32 cellular contexts compared by ENCODE assay signal in the genomic region with DNA sequence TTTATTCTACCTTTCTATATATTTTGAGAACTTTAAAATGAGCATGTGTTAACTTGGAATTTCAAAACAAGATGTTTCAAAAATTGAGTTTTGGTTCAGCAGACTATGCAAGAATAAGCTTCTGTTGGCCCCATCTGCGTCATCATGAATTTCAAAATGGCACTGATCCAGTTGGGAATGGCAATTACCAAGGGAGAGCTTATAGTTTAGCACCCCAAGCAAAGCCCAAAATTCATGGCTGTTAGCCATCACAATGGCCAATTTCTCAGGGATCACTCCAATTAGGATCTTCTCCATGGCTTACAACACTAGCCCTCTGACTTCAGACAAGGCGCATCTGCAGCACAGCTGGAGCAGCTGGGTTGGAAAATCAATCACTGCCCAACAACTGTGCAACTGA.
"Had no signal": no experiment of that assay in that cellular context is flagged by ENCODE, and none has a peak within 500 bp of the region (broad histone marks: within the 10 kb centered on the region; RNA-seq: fewer than 3 reads in every experiment).

No MANE protein-coding gene starts in this region.

- H3K4me2 ChIP-seq: smooth muscle cell had no signal

- H3K27ac Mint-ChIP-seq: naive thymus-derived CD8-positive, alpha-beta T cell; natural killer cell treated with Interleukin-12 subunit alpha and Interleukin-12 subunit beta and Interleukin-15 and Interleukin-18, amount 100 ng/mL, for 72 hours; nephron progenitor cell; stimulated activated memory B cell treated with anti-CD40 and anti-IgM and Interleukin-4, amounts not matched to agents 10 μg/mL and 1 μg/mL and 100 μg/mL, for 72 hours; stimulated activated naive CD8-positive, alpha-beta T cell treated with anti-CD3 and anti-CD28 coated beads, Interleukin-15, amount 100 ng/mL, for 72 hours; type B pancreatic cell had no signal

- H3K4me1 Mint-ChIP-seq: naive thymus-derived CD8-positive, alpha-beta T cell; neural crest cell; stimulated activated memory B cell treated with anti-CD40 and anti-IgM and Interleukin-4, amounts not matched to agents 10 μg/mL and 1 μg/mL and 100 μg/mL, for 72 hours; stimulated activated naive CD8-positive, alpha-beta T cell treated with anti-CD3 and anti-CD28 coated beads, Interleukin-15, amount 100 ng/mL, for 72 hours had no signal

- DNase-seq: naive thymus-derived CD8-positive, alpha-beta T cell; nephron progenitor cell; nucleus accumbens; pancreas; retina; right cardiac atrium; right lobe of liver; sigmoid colon; spleen; stimulated activated CD4-positive, alpha-beta T cell treated with anti-CD3 and anti-CD28 coated beads, Interleukin-12 subunit alpha, Interleukin-12 subunit beta, amount 100 ng/mL, for 4 hours; stimulated activated CD4-positive, alpha-beta T cell treated with anti-CD3 and anti-CD28 coated beads, Interleukin-1b, Interleukin-23, amount 100 ng/mL, for 48 hours; stimulated activated CD4-positive, alpha-beta T cell treated with anti-CD3 and anti-CD28 coated beads, Interleukin-4, amount 100 ng/mL, for 1 hour; stimulated activated CD4-positive, alpha-beta T cell treated with anti-CD3 and anti-CD28 coated beads, Interleukin-4, amount 100 ng/mL, for 4 hours; stimulated activated CD8-positive, alpha-beta memory T cell treated with anti-CD3 and anti-CD28 coated beads, Interleukin-4, amount 100 ng/mL, for 48 hours; stimulated activated naive CD4-positive, alpha-beta T cell; stimulated activated naive CD8-positive, alpha-beta T cell treated with anti-CD3 and anti-CD28 coated beads, Interleukin-15, amount 100 ng/mL, for 72 hours; stimulated activated naive CD8-positive, alpha-beta T cell treated with anti-CD3 and anti-CD28 coated beads, Interleukin-15, Interleukin-2, amounts not matched to agents 100 U/mL and 50 U/mL, for 24 hours; substantia nigra; testis; tibial artery; transverse colon; upper lobe of right lung; uterus had no signal

- H3K4me1 ChIP-seq: pancreas, prostate gland, sigmoid colon, spleen, suprapubic skin, testis, tibial artery, transverse colon, upper lobe of right lung, uterus had no signal

- H3K9me3 Mint-ChIP-seq: naive thymus-derived CD8-positive, alpha-beta T cell; natural killer cell treated with Interleukin-12 subunit alpha and Interleukin-12 subunit beta and Interleukin-15 and Interleukin-18, amount 100 ng/mL, for 72 hours; neural crest cell; stimulated activated memory B cell treated with anti-CD40 and anti-IgM and Interleukin-4, amounts not matched to agents 10 μg/mL and 1 μg/mL and 100 μg/mL, for 72 hours; stimulated activated naive CD8-positive, alpha-beta T cell treated with anti-CD3 and anti-CD28 coated beads, Interleukin-15, amount 100 ng/mL, for 72 hours; type B pancreatic cell had no signal

- H3K36me3 Mint-ChIP-seq: naive thymus-derived CD8-positive, alpha-beta T cell; natural killer cell treated with Interleukin-12 subunit alpha and Interleukin-12 subunit beta and Interleukin-15 and Interleukin-18, amount 100 ng/mL, for 72 hours; stimulated activated memory B cell treated with anti-CD40 and anti-IgM and Interleukin-4, amounts not matched to agents 10 μg/mL and 1 μg/mL and 100 μg/mL, for 72 hours; type B pancreatic cell had no signal

- H3K36me3 ChIP-seq: neutrophil, pancreas, prostate gland, right lobe of liver, sigmoid colon, spleen, suprapubic skin, tibial artery, transverse colon, upper lobe of right lung, uterus had no signal

- H3K9me3 ChIP-seq: neutrophil, pancreas, prostate gland, right lobe of liver, sigmoid colon, suprapubic skin, testis, tibial artery, transverse colon, upper lobe of right lung, uterus had no signal

- H3K4me3 Mint-ChIP-seq: naive thymus-derived CD8-positive, alpha-beta T cell; natural killer cell treated with Interleukin-12 subunit alpha and Interleukin-12 subunit beta and Interleukin-15 and Interleukin-18, amount 100 ng/mL, for 72 hours; nephron progenitor cell; neural crest cell; stimulated activated memory B cell treated with anti-CD40 and anti-IgM and Interleukin-4, amounts not matched to agents 10 μg/mL and 1 μg/mL and 100 μg/mL, for 72 hours; stimulated activated naive CD8-positive, alpha-beta T cell treated with anti-CD3 and anti-CD28 coated beads, Interleukin-15, amount 100 ng/mL, for 72 hours; type B pancreatic cell had no signal

- H3K4me3 ChIP-seq: pancreas, prostate gland, right lobe of liver, sigmoid colon, skin epidermis, smooth muscle cell, spleen, suprapubic skin, testis, tibial artery, transverse colon, upper lobe of right lung, uterus had no signal

- H3K27me3 ChIP-seq: neutrophil, pancreas, right lobe of liver, sigmoid colon, spleen, suprapubic skin, testis, tibial artery, transverse colon, upper lobe of right lung, uterus had no signal

- H3K27ac ChIP-seq: neutrophil, pancreas, prostate gland, right lobe of liver, sigmoid colon, skin epidermis, spleen, suprapubic skin, testis, tibial artery, transverse colon, upper lobe of right lung, uterus had no signal

- H3K27me3 Mint-ChIP-seq: stimulated activated naive CD8-positive, alpha-beta T cell treated with anti-CD3 and anti-CD28 coated beads, Interleukin-15, amount 100 ng/mL, for 72 hours had no signal
